Comparison of ENCODE assay signal across 2 cellular contexts in genomic region chr22:21438013-21438412, GRCh38. TPM values are rescaled to one million over a fixed set of nuclear protein-coding genes. Genes with fewer than 3 reads are reported as not detected.
"Had no signal": no experiment of that assay in that cellular context is flagged by ENCODE, and none has a peak within 500 bp of the region (broad histone marks: within the 10 kb centered on the region; RNA-seq: fewer than 3 reads in every experiment).

No MANE protein-coding gene starts in this region.

RNA-seq across cellular contexts. Expression of gene RIMBP3B, which starts 54.5 kb away (rescaled TPM):
- total RNA-seq: mononuclear cell, tibial nerve had no signal
